Comparison of ENCODE assay signal across 9 cellular contexts in the genomic region with DNA sequence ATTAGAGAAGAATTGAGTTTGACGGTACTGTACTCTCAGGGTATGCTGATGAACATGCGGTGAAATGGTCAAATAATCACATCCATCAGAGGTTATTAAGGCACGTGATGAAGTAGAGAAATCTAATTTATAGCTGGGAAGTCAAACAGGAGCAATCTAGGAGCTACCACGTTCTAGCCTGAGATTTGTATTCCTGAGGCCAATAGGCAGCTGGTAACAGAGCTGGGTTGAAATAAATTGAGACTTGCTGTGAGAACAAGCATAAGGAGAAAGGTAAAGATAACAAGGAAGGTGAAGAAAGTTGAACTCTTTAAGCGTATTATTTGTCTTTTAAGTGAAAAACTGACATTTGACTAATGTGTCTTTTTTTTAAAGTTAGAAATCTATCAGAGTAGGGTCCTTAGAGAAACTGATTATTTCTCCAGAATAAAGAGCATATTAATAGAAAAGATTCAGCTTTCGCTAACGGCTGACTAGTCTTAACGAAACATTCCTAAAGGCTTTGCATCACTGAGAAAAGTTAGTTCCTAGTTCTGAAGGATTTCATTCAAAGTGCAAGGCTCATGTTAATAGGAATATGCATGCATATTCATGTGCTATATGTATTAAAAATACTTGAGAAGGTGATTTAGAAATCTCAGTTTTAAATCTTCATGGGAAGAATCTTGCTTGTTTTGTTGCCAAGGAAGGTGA. TPM values are rescaled to one million over a fixed set of nuclear protein-coding genes. Genes with fewer than 3 reads are reported as not detected.
A peak's percentile ranks its signal among the peaks of the same experiment; 100 is the strongest.
DNase-seq lines count a peak whose midpoint lies in the region; TF ChIP-seq lines count a peak whose summit lies in the region.
"Had no signal": no experiment of that assay in that cellular context is flagged by ENCODE, and none has a peak within 500 bp of the region (broad histone marks: within the 10 kb centered on the region; RNA-seq: fewer than 3 reads in every experiment).

No MANE protein-coding gene starts in this region.

- H3K4me3 Mint-ChIP-seq in CD8-positive, alpha-beta memory T cell: peak overlapping the region in 1 of 7 donors; percentile 31

- no peaks in the 10 kb centered on the region for H3K27me3 ChIP-seq in CD8-positive, alpha-beta memory T cell (ENCODE audit: insufficient read depth, low read length, poor library complexity, severe bottlenecking)
- H3K27me3 ChIP-seq in SJCRH30 (no peaks in the 10 kb centered on the region), prostate gland (replicated peaks; ENCODE audit: insufficient read depth) (no peaks in the 10 kb centered on the region)

- TF ChIP-seq POLR2A in prostate gland (IDR thresholded peaks at IDR 0.05) (no peak), lower leg skin (IDR thresholded peaks at IDR 0.05) (no peak)

- H3K4me3 ChIP-seq in CD8-positive, alpha-beta memory T cell (ENCODE audit: low read length): no peak overlapping the region
- H3K4me3 ChIP-seq in SJCRH30: peak overlapping the region; percentile 43
- H3K4me3 ChIP-seq in fibroblast of mammary gland (ENCODE audit: control insufficient read depth, low read depth, low read length): no peak overlapping the region
- no peak overlapping the region for H3K4me3 ChIP-seq in prostate gland
- H3K4me3 ChIP-seq in lower leg skin (ENCODE audit: low read depth, poor library complexity, severe bottlenecking): no peak overlapping the region

- CTCF ChIA-PET in CD8-positive, alpha-beta memory T cell (lab: Charles Lee): interaction anchor here (0.9 to 1.0 kb wide), 2 partner anchors 33 to 34 kb away, joined by 3 to 4 read pairs; no protein-coding TSS in a partner anchor

- no peak for TF ChIP-seq CTCF in fibroblast of mammary gland (conservative IDR thresholded peaks at IDR 0.05; ENCODE audit: control insufficient read depth, insufficient read depth, low read depth, low read length)
- no peak for TF ChIP-seq CTCF in prostate gland (IDR thresholded peaks at IDR 0.05)
- TF ChIP-seq CTCF in lower leg skin (IDR thresholded peaks at IDR 0.05): no peak

- 43% methylated on average over 8 of the region's 8 CpGs for WGBS in prostate gland
- WGBS in lower leg skin, 2 donors: 32 to 42% methylated on average over 8 of the region's 8 CpGs

- H3K27ac Mint-ChIP-seq in CD8-positive, alpha-beta memory T cell: peak overlapping the region in 5 of 8 donors; percentile 10 to 84 (median 67)

- POLR2A ChIA-PET in CD8-positive, alpha-beta memory T cell (lab: Charles Lee): no interaction called here

- intact Hi-C loops in prostate gland (cut with DNase I): loop anchor here (5.0 kb wide), 1 partner anchor 41 kb away; no protein-coding TSS in a partner anchor
- intact Hi-C loops in lower leg skin (cut with DNase I; ENCODE audit: low total_unique reads): no loop called here

- H3K4me1 Mint-ChIP-seq in CD8-positive, alpha-beta memory T cell: peaks cover 7 to 19% (median 18%) of the 10 kb centered on the region in 3 donors

- H3K27me3 Mint-ChIP-seq in CD8-positive, alpha-beta memory T cell: peaks cover 0 to 2% of the 10 kb centered on the region in 2 donors

- peaks cover 0 to 5% (median 0%) of the 10 kb centered on the region in 3 donors for H3K36me3 Mint-ChIP-seq in CD8-positive, alpha-beta memory T cell

- no peak overlapping the region for H3K27ac ChIP-seq in CD8-positive, alpha-beta memory T cell (ENCODE audit: low read depth, low read length)
- H3K27ac ChIP-seq in SJCRH30 (peak overlapping the region; percentile 98), prostate gland (peak overlapping the region; percentile 93)

- H3K9me3 ChIP-seq in CD8-positive, alpha-beta memory T cell (ENCODE audit: low read length): no peaks in the 10 kb centered on the region
- H3K9me3 ChIP-seq in SJCRH30 (replicated peaks): no peaks in the 10 kb centered on the region
- H3K9me3 ChIP-seq in prostate gland: no peaks in the 10 kb centered on the region

- H3K36me3 ChIP-seq in CD8-positive, alpha-beta memory T cell (ENCODE audit: insufficient read depth, low read length): no peaks in the 10 kb centered on the region
- no peaks in the 10 kb centered on the region for H3K36me3 ChIP-seq in SJCRH30
- no peaks in the 10 kb centered on the region for H3K36me3 ChIP-seq in prostate gland

- H3K9me3 Mint-ChIP-seq in CD8-positive, alpha-beta memory T cell: no peaks in the 10 kb centered on the region

- H3K4me1 ChIP-seq in CD8-positive, alpha-beta memory T cell (ENCODE audit: insufficient read depth, low read length): peaks cover 5% of the 10 kb centered on the region
- H3K4me1 ChIP-seq in SJCRH30 (peaks cover 46% of the 10 kb centered on the region), prostate gland (replicated peaks) (peaks cover 21% of the 10 kb centered on the region)

- no peak for DNase-seq in CD8-positive, alpha-beta memory T cell
- DNase-seq in SJCRH30: peak in 1 of 2 experiments; percentile 41
- DNase-seq in fibroblast of mammary gland (ENCODE audit: low read depth): peak; percentile 14
- DNase-seq in prostate gland (ENCODE audit: low spot score): no peak
- no peak for DNase-seq in stimulated activated naive CD4-positive, alpha-beta T cell (lab: John Stamatoyannopoulos, UW)
- DNase-seq in lower leg skin (ENCODE audit: low spot score in 2 of 2): no peak
- DNase-seq in SK-N-DZ (ENCODE audit: low spot score): no peak
- DNase-seq in activated CD4-positive, CD25-positive, alpha-beta regulatory T cell (lab: John Stamatoyannopoulos, UW): no peak
- DNase-seq: activated gamma-delta T cell treated with Interleukin-2 at 50 U/mL for 16 hours had no signal

RNA-seq across cellular contexts. Expression of gene WEE1, which starts 5.2 kb away (rescaled TPM):
- 10 to 100 TPM; 46.9 to 49.8 TPM for total RNA-seq in CD8-positive, alpha-beta memory T cell
- polyA plus RNA-seq in CD8-positive, alpha-beta memory T cell: 8.1 TPM
- total RNA-seq in SJCRH30 (2014; rRNA removed; shearing (Covaris generic)): 102 and 120 TPM in 2 replicates
- 10 to 100 TPM; 31.0 to 33.1 TPM for total RNA-seq in prostate gland
- 100 to 1,000 TPM in 2 of 4 donors, 10 to 100 TPM in 2; 67.5 to 135 (median 107) TPM for total RNA-seq in lower leg skin
- 86.8 and 89.8 TPM in 2 replicates for polyA plus RNA-seq in SK-N-DZ (2014; cell fraction: cytosol; rRNA removed)
- polyA plus RNA-seq in SK-N-DZ (2014; cell fraction: nucleus; rRNA removed): 122 and 157 TPM in 2 replicates
